ENCODE assay signal across 16 cellular contexts in the genomic region with DNA sequence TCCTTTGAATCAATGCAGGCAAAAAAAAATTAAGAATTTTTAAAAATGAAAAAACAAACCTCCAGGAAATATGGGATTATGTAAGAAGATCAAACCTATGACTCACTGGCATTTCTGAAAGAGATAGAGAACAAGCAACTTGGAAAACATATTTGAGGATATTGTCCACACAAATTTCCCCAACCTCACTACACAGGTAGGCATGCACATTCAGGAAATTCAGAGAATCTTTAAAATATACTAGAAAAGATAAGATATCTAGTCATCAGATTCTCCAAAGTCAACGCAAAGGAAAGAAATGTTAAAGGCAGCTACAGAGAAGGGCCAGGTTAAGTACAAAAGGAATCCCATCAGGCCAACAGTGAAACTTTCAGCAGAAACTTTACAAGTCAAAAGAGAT.
"Had no signal": no experiment of that assay in that cellular context is flagged by ENCODE, and none has a peak within 500 bp of the region (broad histone marks: within the 10 kb centered on the region; RNA-seq: fewer than 3 reads in every experiment).

No MANE protein-coding gene starts in this region.

- H3K4me3 Mint-ChIP-seq: activated CD4-positive, alpha-beta memory T cell treated with anti-CD3 and anti-CD28 coated beads for 36 hours; activated CD4-positive, alpha-beta T cell treated with anti-CD3 and anti-CD28 coated beads for 36 hours; immature natural killer cell; natural killer cell treated with Interleukin-12 subunit alpha and Interleukin-12 subunit beta and Interleukin-15 and Interleukin-18, amount 100 ng/mL, for 72 hours; stimulated activated memory B cell treated with anti-CD40 and anti-IgM and Interleukin-4, amounts not matched to agents 10 μg/mL and 1 μg/mL and 100 μg/mL, for 72 hours; T-helper 17 cell had no signal

- DNase-seq: activated CD4-positive, alpha-beta memory T cell treated with anti-CD3 and anti-CD28 coated beads for 36 hours; activated CD4-positive, alpha-beta T cell treated with anti-CD3 and anti-CD28 coated beads for 36 hours; activated effector memory CD4-positive, alpha-beta T cell treated with anti-CD3 and anti-CD28 coated beads, Interleukin-2, amount 50 U/mL, for 16 hours; activated T-cell treated with anti-CD3 and anti-CD28 coated beads, Interleukin-2, amount 50 U/mL, for 48 hours; amygdala; body of pancreas; cerebellar nuclear complex; dermis blood vessel endothelial cell; foreskin melanocyte; heart left ventricle; immature natural killer cell; stimulated activated CD4-positive, alpha-beta T cell treated with anti-CD3 and anti-CD28 coated beads, Interleukin-2, amount 100 ng/mL, for 48 hours; T-helper 17 cell had no signal

- H3K27me3 ChIP-seq: body of pancreas, heart left ventricle had no signal

- H3K27ac Mint-ChIP-seq: activated CD4-positive, alpha-beta memory T cell treated with anti-CD3 and anti-CD28 coated beads for 36 hours; activated CD4-positive, alpha-beta T cell treated with anti-CD3 and anti-CD28 coated beads for 36 hours; activated naive CD4-positive, alpha-beta T cell treated with anti-CD3 and anti-CD28 coated beads, Interleukin-2, amount 50 U/mL, for 72 hours; immature natural killer cell; natural killer cell treated with Interleukin-12 subunit alpha and Interleukin-12 subunit beta and Interleukin-15 and Interleukin-18, amount 100 ng/mL, for 72 hours; stimulated activated memory B cell treated with anti-CD40 and anti-IgM and Interleukin-4, amounts not matched to agents 10 μg/mL and 1 μg/mL and 100 μg/mL, for 72 hours had no signal

- H3K27me3 Mint-ChIP-seq: activated CD4-positive, alpha-beta memory T cell treated with anti-CD3 and anti-CD28 coated beads for 36 hours; activated CD4-positive, alpha-beta T cell treated with anti-CD3 and anti-CD28 coated beads for 36 hours; natural killer cell treated with Interleukin-12 subunit alpha and Interleukin-12 subunit beta and Interleukin-15 and Interleukin-18, amount 100 ng/mL, for 72 hours; stimulated activated memory B cell treated with anti-CD40 and anti-IgM and Interleukin-4, amounts not matched to agents 10 μg/mL and 1 μg/mL and 100 μg/mL, for 72 hours; T-helper 17 cell had no signal

- H3K4me3 ChIP-seq: body of pancreas, heart left ventricle had no signal

- H3K9me3 ChIP-seq: body of pancreas had no signal

- H3K4me1 ChIP-seq: body of pancreas had no signal

- H3K27ac ChIP-seq: body of pancreas, heart left ventricle had no signal

- H3K9me3 Mint-ChIP-seq: stimulated activated memory B cell treated with anti-CD40 and anti-IgM and Interleukin-4, amounts not matched to agents 10 μg/mL and 1 μg/mL and 100 μg/mL, for 72 hours had no signal

- ATAC-seq: activated CD4-positive, alpha-beta T cell treated with anti-CD3 and anti-CD28 coated beads for 36 hours; activated naive CD4-positive, alpha-beta T cell treated with anti-CD3 and anti-CD28 coated beads, Interleukin-2, amount 50 U/mL, for 72 hours; body of pancreas; heart left ventricle; natural killer cell treated with Interleukin-12 subunit alpha and Interleukin-12 subunit beta and Interleukin-15 and Interleukin-18, amount 100 ng/mL, for 72 hours; stimulated activated memory B cell treated with anti-CD40 and anti-IgM and Interleukin-4, amounts not matched to agents 10 μg/mL and 1 μg/mL and 100 μg/mL, for 72 hours; T-helper 17 cell had no signal
